In genomic region chr2:168182850-168183249, GRCh38 we compare ENCODE assay signal across 16 cellular contexts.
"Had no signal": no experiment of that assay in that cellular context is flagged by ENCODE, and none has a peak within 500 bp of the region (broad histone marks: within the 10 kb centered on the region; RNA-seq: fewer than 3 reads in every experiment).

No MANE protein-coding gene starts in this region.

- ATAC-seq: lower lobe of right lung; stimulated activated effector memory CD8-positive, alpha-beta T cell treated with anti-CD3 and anti-CD28 coated beads, Interleukin-12 subunit alpha, Interleukin-12 subunit beta, amount 100 ng/mL, for 72 hours; T-helper 17 cell had no signal

- DNase-seq: activated B cell treated with CpG ODN at 0.5 μM for 24 hours; activated CD4-positive, alpha-beta T cell treated with anti-CD3 and anti-CD28 coated beads, Interleukin-2, amount 10 ng/mL, durations not matched to agents 7 days and 5 days; activated naive CD4-positive, alpha-beta T cell treated with anti-CD3 and anti-CD28 coated beads, Interleukin-2, amount 10 ng/mL, durations not matched to agents 7 days and 5 days; adrenal gland; effector CD4-positive, alpha-beta T cell; foreskin melanocyte; heart left ventricle; left cardiac atrium; lower lobe of right lung; midbrain; T-helper 17 cell had no signal

- H3K27me3 ChIP-seq: adrenal gland, heart left ventricle, pancreas, tibial nerve had no signal

- H3K9me3 ChIP-seq: adrenal gland, heart left ventricle, lower lobe of right lung, pancreas, tibial nerve had no signal

- H3K27ac ChIP-seq: adrenal gland, coronary artery, heart left ventricle, lower lobe of right lung, tibial nerve had no signal

- H3K4me3 ChIP-seq: adrenal gland, coronary artery, heart left ventricle, lower lobe of right lung, pancreas, tibial nerve had no signal

- H3K36me3 ChIP-seq: adrenal gland, lower lobe of right lung, pancreas, tibial nerve had no signal

- FAIRE-seq: pancreas, TTC549 had no signal
